In genomic region chr11:19365743-19366410, GRCh38 we compare ENCODE assay signal across 13 cellular contexts.
DNase-seq lines count a peak whose midpoint lies in the region; ATAC-seq and TF ChIP-seq lines count a peak whose summit lies in the region.
"Had no signal": no experiment of that assay in that cellular context is flagged by ENCODE, and none has a peak within 500 bp of the region (broad histone marks: within the 10 kb centered on the region; RNA-seq: fewer than 3 reads in every experiment).

No MANE protein-coding gene starts in this region.

- peaks cover 27% of the 10 kb centered on the region for H3F3A ChIP-seq in PC-9 (ENCODE audit: insufficient read depth, low read depth)

- peak in 1 of 2 experiments; percentile 53 for DNase-seq in PC-9
- DNase-seq in myocyte (ENCODE audit: low read depth), result peak; percentile 32
- no peak for DNase-seq in cerebellar cortex (ENCODE audit: low spot score)
- no peak for DNase-seq in breast epithelium (ENCODE audit: low spot score in 2 of 2)
- no peak for DNase-seq in activated CD4-positive, alpha-beta T cell treated with anti-CD3 and anti-CD28 coated beads for 1 hour
- DNase-seq: activated B cell treated with CpG ODN at 0.5 μM for 24 hours; activated CD8-positive, alpha-beta memory T cell treated with anti-CD3 and anti-CD28 coated beads, Interleukin-2, amount 50 U/mL, for 48 hours; activated naive CD8-positive, alpha-beta T cell treated with anti-CD3 and anti-CD28 coated beads, Interleukin-2, amount 10 ng/mL, durations not matched to agents 7 days and 5 days; NCI-H2107; pancreas had no signal

- POLR2A ChIA-PET in PC-9 (lab: Charles Lee; ENCODE audit: unreplicated experiment), result no interaction called here

- H3K79me2 ChIP-seq in PC-9 (ENCODE audit: low read depth), result no peaks in the 10 kb centered on the region

- TF ChIP-seq POLR2A in breast epithelium (IDR thresholded peaks at IDR 0.05), result no peak

- H3K4me3 ChIP-seq in BLaER1, result no peak overlapping the region
- H3K4me3 ChIP-seq in PC-9, result no peak overlapping the region
- no peak overlapping the region for H3K4me3 ChIP-seq in breast epithelium
- H3K4me3 ChIP-seq: pancreas had no signal

- no peak overlapping the region for H3K9ac ChIP-seq in BLaER1

- no peaks in the 10 kb centered on the region for H3K36me3 ChIP-seq in BLaER1
- H3K36me3 ChIP-seq in PC-9 (ENCODE audit: low read depth), result no peaks in the 10 kb centered on the region
- no peaks in the 10 kb centered on the region for H3K36me3 ChIP-seq in breast epithelium
- H3K36me3 ChIP-seq: pancreas had no signal

- H3K27ac ChIP-seq in BLaER1 (peak overlapping the region; percentile 39; the same call in 1 of the 2 replicates), PC-9 (peak overlapping the region; percentile 25), breast epithelium (no peak overlapping the region)
- H3K27ac ChIP-seq: pancreas had no signal

- H3K4me1 ChIP-seq in BLaER1, result peaks cover 59% of the 10 kb centered on the region
- peaks cover 44% of the 10 kb centered on the region for H3K4me1 ChIP-seq in PC-9 (replicated peaks; ENCODE audit: insufficient read depth)
- H3K4me1 ChIP-seq in breast epithelium, result no peaks in the 10 kb centered on the region

- 0 out of 2 replicates have a peak, but pooled peaks cover 6% of the 10 kb centered on the region for H3K9me2 ChIP-seq in PC-9 (ENCODE audit: insufficient read depth)

- peak overlapping the region; percentile 48 for H3K4me2 ChIP-seq in BLaER1
- peak overlapping the region; percentile 29 for H3K4me2 ChIP-seq in PC-9

- CTCF ChIA-PET in PC-9 (lab: Charles Lee), result interaction anchor here (0.7 kb wide), 1 partner anchor 40 kb away, joined by 3 read pairs; no protein-coding TSS in a partner anchor

- no peaks in the 10 kb centered on the region for H4K20me1 ChIP-seq in BLaER1
- no peaks in the 10 kb centered on the region for H4K20me1 ChIP-seq in PC-9 (ENCODE audit: insufficient read depth)

- no peaks in the 10 kb centered on the region for H3K9me3 ChIP-seq in BLaER1
- no peaks in the 10 kb centered on the region for H3K9me3 ChIP-seq in PC-9 (ENCODE audit: insufficient read depth, low read depth)
- no peaks in the 10 kb centered on the region for H3K9me3 ChIP-seq in breast epithelium
- H3K9me3 ChIP-seq: pancreas had no signal

- no TSS peak for BruUV-seq in PC-9 (replicated peaks; lab: Mats Ljungman, UMichigan)

- no peak for TF ChIP-seq CTCF in PC-9 (conservative IDR thresholded peaks at IDR 0.05)
- TF ChIP-seq CTCF in breast epithelium (IDR thresholded peaks at IDR 0.05), result no peak

- H2AFZ ChIP-seq in PC-9, result no peak overlapping the region

- ATAC-seq in GM19463 (IDR thresholded peaks at IDR 0.05; ENCODE audit: unreplicated experiment), result peak; percentile 70
- no peak for ATAC-seq in HG03378 (IDR thresholded peaks at IDR 0.05; ENCODE audit: unreplicated experiment)
- ATAC-seq: pancreas had no signal

- H3K27me3 ChIP-seq in BLaER1 (no peaks in the 10 kb centered on the region), PC-9 (ENCODE audit: insufficient read depth, low read depth) (no peaks in the 10 kb centered on the region), breast epithelium (no peaks in the 10 kb centered on the region)
- H3K27me3 ChIP-seq: pancreas had no signal

- intact Hi-C loops in PC-9 (cut with micrococcal nuclease; ENCODE audit: unreplicated experiment) (no loop called here), breast epithelium (cut with DNase I; ENCODE audit: low total_unique reads) (no loop called here)

Comparison
In these comparisons a context has a peak if more than half of its experiments do, and no peak if none do; other contexts are left out.
1. H3K27ac ChIP-seq: peak in BLaER1 (single experiment) and PC-9 (single experiment); none in breast epithelium (0 of 2).